ENCODE assay signal across 19 cellular contexts in the genomic region with DNA sequence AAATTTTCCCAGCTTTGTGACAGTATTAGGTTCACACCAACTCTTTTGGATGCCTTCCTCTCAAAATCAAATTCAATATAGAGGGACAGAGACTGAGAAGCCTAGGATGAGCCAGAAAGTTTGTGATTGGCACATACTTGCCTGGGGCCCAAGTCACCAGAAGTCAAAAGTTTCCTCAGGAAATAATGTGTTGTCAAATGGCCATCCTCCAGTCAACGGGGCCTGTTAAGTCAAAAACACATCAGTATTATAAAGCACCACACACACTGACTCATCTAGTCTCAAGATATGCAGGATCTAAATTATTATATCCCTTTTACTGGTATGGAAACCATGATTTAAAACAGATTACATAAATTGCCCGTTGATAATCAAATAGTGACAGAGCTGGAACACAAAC.
DNase-seq lines count a peak whose midpoint lies in the region; ATAC-seq, FAIRE-seq and TF ChIP-seq lines count a peak whose summit lies in the region.
"Had no signal": no experiment of that assay in that cellular context is flagged by ENCODE, and none has a peak within 500 bp of the region (broad histone marks: within the 10 kb centered on the region; RNA-seq: fewer than 3 reads in every experiment).

No MANE protein-coding gene starts in this region.

- peaks cover 6% of the 10 kb centered on the region for H3K36me3 Mint-ChIP-seq in Caco-2 (ENCODE audit: insufficient read depth, unreplicated experiment)
- H3K36me3 Mint-ChIP-seq: IgD-negative memory B cell had no signal

- POLR2A ChIA-PET in Caco-2 (lab: Charles Lee) = no interaction called here

- no TSS peak for BruUV-seq in Caco-2 (replicated peaks; lab: Mats Ljungman, UMichigan)

- H3K9me3 ChIP-seq in Karpas-422 (ENCODE audit: low read length) = no peaks in the 10 kb centered on the region
- H3K9me3 ChIP-seq in pancreas = no peaks in the 10 kb centered on the region
- peaks cover 16% of the 10 kb centered on the region for H3K9me3 ChIP-seq in Caco-2

- intact Hi-C loops in pancreas (cut with DNase I) (no loop called here), Caco-2 (cut with micrococcal nuclease; ENCODE audit: unreplicated experiment) (no loop called here)

- H3K4me3 Mint-ChIP-seq in Caco-2 (ENCODE audit: unreplicated experiment) = no peak overlapping the region
- H3K4me3 Mint-ChIP-seq: CD8-positive, alpha-beta memory T cell; IgD-negative memory B cell had no signal

- no peak overlapping the region for H3K9ac ChIP-seq in Karpas-422 (ENCODE audit: low read length)

- H3K36me3 ChIP-seq in Karpas-422 (ENCODE audit: insufficient read depth, low read length) = no peaks in the 10 kb centered on the region
- no peaks in the 10 kb centered on the region for H3K36me3 ChIP-seq in pancreas
- peaks cover 3% of the 10 kb centered on the region for H3K36me3 ChIP-seq in Caco-2 (ENCODE audit: control insufficient read depth, insufficient read depth, low read length)

- FAIRE-seq in pancreas (lab: Jason Lieb, UNC) = no peak
- FAIRE-seq: D721Med, HTR-8/SVneo had no signal

- ATAC-seq in pancreas = no peak
- ATAC-seq: SK-N-SH treated with all-trans-retinoic acid at 6 μM for 48 hours had no signal

- H3K4me1 ChIP-seq in Karpas-422 (ENCODE audit: low read length) (peaks cover 23% of the 10 kb centered on the region), pancreas (no peaks in the 10 kb centered on the region), Caco-2 (no peaks in the 10 kb centered on the region)

- 59 to 63% methylated on average over 2 of the region's 2 CpGs for WGBS in pancreas, 2 donors

- peaks cover 58% of the 10 kb centered on the region for H3K9me3 Mint-ChIP-seq in Caco-2 (ENCODE audit: unreplicated experiment)

- no peaks in the 10 kb centered on the region for H3K27me3 ChIP-seq in Karpas-422 (ENCODE audit: low read length)
- no peaks in the 10 kb centered on the region for H3K27me3 ChIP-seq in pancreas
- H3K27me3 ChIP-seq in Caco-2 (replicated peaks; ENCODE audit: control insufficient read depth, insufficient read depth, low read length) = no peaks in the 10 kb centered on the region

- no peak for DNase-seq in Karpas-422
- DNase-seq in cardiac fibroblast (ENCODE audit: low read depth in 2 of 2) = peak; percentile 17 to 26
- peak; percentile 29 for DNase-seq in fibroblast of pulmonary artery (ENCODE audit: low read depth)
- DNase-seq in stromal cell of bone marrow (ENCODE audit: low read depth) = peak; percentile 22
- no peak for DNase-seq in pancreas
- DNase-seq in cerebellum (ENCODE audit: low spot score) = no peak
- DNase-seq in Caco-2 = no peak
- DNase-seq: C1 segment of cervical spinal cord; CD8-positive, alpha-beta memory T cell; DMS79; NCI-H1694 treated with DMSO at 0.1 percent for 48 hours; NCI-H510A treated with DMSO at 0.1 percent for 48 hours; NCI-H774; SIG-M5 had no signal

- H2AFZ ChIP-seq in Karpas-422 (ENCODE audit: low read length) = 0 out of 2 replicates have a peak overlapping the region, but pooled peaks have one; percentile 24

- TF ChIP-seq CTCF in cardiac fibroblast (IDR thresholded peaks at IDR 0.05; ENCODE audit: low read depth, low read length) = no peak
- TF ChIP-seq CTCF in fibroblast of pulmonary artery (IDR thresholded peaks at IDR 0.05; ENCODE audit: low read length, missing control alignments) = no peak
- no peak for TF ChIP-seq CTCF in pancreas (IDR thresholded peaks at IDR 0.05)
- TF ChIP-seq CTCF in Caco-2 (IDR thresholded peaks at IDR 0.05; ENCODE audit: insufficient read depth in 1 of 2, low read depth in 1 of 2, low read length in 1 of 2, severe bottlenecking in 1 of 2, unreplicated experiment in 1 of 2) = no peak

- no peak overlapping the region for H3K4me2 ChIP-seq in Karpas-422 (ENCODE audit: low read depth, low read length, poor library complexity, severe bottlenecking)

- H3K79me2 ChIP-seq in Karpas-422 (ENCODE audit: low read length) = no peaks in the 10 kb centered on the region

- H3K9me2 ChIP-seq in Karpas-422 (replicated peaks; ENCODE audit: insufficient read depth, low read length) = no peaks in the 10 kb centered on the region

- H3K27ac ChIP-seq in Karpas-422 (ENCODE audit: low read length) (no peak overlapping the region), pancreas (no peak overlapping the region)
- H3K27ac ChIP-seq: RWPE1 had no signal

- no peaks in the 10 kb centered on the region for H4K20me1 ChIP-seq in Karpas-422 (ENCODE audit: insufficient read depth, low read depth, low read length)

- H3K4me3 ChIP-seq in Karpas-422 (ENCODE audit: low read length) = no peak overlapping the region
- no peak overlapping the region for H3K4me3 ChIP-seq in cardiac fibroblast (replicated peaks in 1 of 2; ENCODE audit: low read depth in 2 of 2, low read length in 2 of 2)
- no peak overlapping the region for H3K4me3 ChIP-seq in fibroblast of pulmonary artery (replicated peaks; ENCODE audit: low read depth, low read length)
- H3K4me3 ChIP-seq in pancreas = no peak overlapping the region
- no peak overlapping the region for H3K4me3 ChIP-seq in Caco-2 (ENCODE audit: low read depth, low read length)

- CTCF ChIA-PET in Caco-2 (lab: Charles Lee) = no interaction called here

- no peaks in the 10 kb centered on the region for H3K27me3 Mint-ChIP-seq in Caco-2 (ENCODE audit: insufficient read depth, unreplicated experiment)
- H3K27me3 Mint-ChIP-seq: CD8-positive, alpha-beta memory T cell; IgD-negative memory B cell had no signal

- peaks cover 7% of the 10 kb centered on the region for H3K4me1 Mint-ChIP-seq in Caco-2 (ENCODE audit: low read depth, unreplicated experiment)
- H3K4me1 Mint-ChIP-seq: CD8-positive, alpha-beta memory T cell; IgD-negative memory B cell had no signal

- no peak overlapping the region for H3K27ac Mint-ChIP-seq in Caco-2 (ENCODE audit: unreplicated experiment)
- H3K27ac Mint-ChIP-seq: CD8-positive, alpha-beta memory T cell; IgD-negative memory B cell had no signal

Comparison
In these comparisons a context has a peak if more than half of its experiments do, and no peak if none do; other contexts are left out.
1. DNase-seq: peak in cardiac fibroblast (2 of 2), fibroblast of pulmonary artery (single experiment) and stromal cell of bone marrow (single experiment); none in Karpas-422 (single experiment), pancreas (0 of 6), cerebellum (single experiment) and Caco-2 (0 of 2).